Comparison of ENCODE assay signal across 28 cellular contexts in the genomic region with DNA sequence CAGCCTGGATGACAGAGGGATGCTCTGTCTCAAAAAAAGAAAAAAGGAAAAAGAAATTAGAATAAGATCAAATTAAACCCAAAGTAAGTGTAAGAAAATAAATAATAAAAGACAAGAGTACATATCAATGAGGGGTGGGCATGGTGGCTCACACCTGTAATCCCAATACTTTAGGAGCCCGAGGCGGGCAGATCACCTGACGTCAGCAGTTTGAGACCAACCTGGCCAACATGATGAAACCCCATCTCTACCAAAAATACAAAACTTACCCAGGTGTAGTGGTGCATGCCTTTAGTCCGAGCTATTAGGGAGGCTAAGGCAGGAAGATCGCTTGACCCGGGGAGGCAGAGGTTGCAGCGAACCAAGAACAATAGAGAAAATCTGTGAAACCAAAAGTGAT.
"Had no signal": no experiment of that assay in that cellular context is flagged by ENCODE, and none has a peak within 500 bp of the region (broad histone marks: within the 10 kb centered on the region; RNA-seq: fewer than 3 reads in every experiment).

No MANE protein-coding gene starts in this region.

- H3K4me1 ChIP-seq: left lung, lower lobe of right lung, neural progenitor cell, parathyroid adenoma, right atrium auricular region, transverse colon, upper lobe of left lung, vagina had no signal

- H3K27me3 ChIP-seq: left lung, neural progenitor cell, neutrophil, right atrium auricular region, transverse colon, upper lobe of left lung, vagina had no signal

- H3K36me3 ChIP-seq: left lung, lower lobe of right lung, neural progenitor cell, neutrophil, right atrium auricular region, transverse colon, upper lobe of left lung, vagina had no signal

- ATAC-seq: left cardiac atrium; left lung; lower lobe of right lung; natural killer cell; stimulated activated memory B cell treated with anti-CD40 and anti-IgM and Interleukin-4, amounts not matched to agents 10 μg/mL and 1 μg/mL and 100 μg/mL, for 72 hours; stimulated activated naive CD8-positive, alpha-beta T cell treated with anti-CD3 and anti-CD28 coated beads, Interleukin-15, amount 100 ng/mL, for 72 hours had no signal

- H3K4me3 ChIP-seq: left lung, lower lobe of right lung, neural progenitor cell, right atrium auricular region, smooth muscle cell, transverse colon, upper lobe of left lung, vagina had no signal

- FAIRE-seq: keratinocyte had no signal

- H3K4me2 ChIP-seq: neural progenitor cell, smooth muscle cell had no signal

- H3K9me3 ChIP-seq: left lung, lower lobe of right lung, neutrophil, right atrium auricular region, transverse colon, upper lobe of left lung, vagina had no signal

- DNase-seq: hippocampal formation; kidney glomerular epithelial cell; left cardiac atrium; left lung; lower lobe of right lung; mammary epithelial cell; mesenchymal stem cell; naive B cell; natural killer cell; nephron progenitor cell; occipital lobe; stimulated activated CD4-positive, alpha-beta T cell treated with anti-CD3 and anti-CD28 coated beads, Interleukin-1b, Interleukin-23, amount 100 ng/mL, for 48 hours; stimulated activated CD4-positive, alpha-beta T cell treated with anti-CD3 and anti-CD28 coated beads, Interleukin-2, amount 100 ng/mL, for 48 hours; stimulated activated CD4-positive, alpha-beta T cell treated with anti-CD3 and anti-CD28 coated beads, Interleukin-4, amount 100 ng/mL, for 4 hours; stimulated activated CD8-positive, alpha-beta memory T cell treated with anti-CD3 and anti-CD28 coated beads, Interleukin-4, amount 100 ng/mL, for 48 hours; stimulated activated naive CD4-positive, alpha-beta T cell treated with Interleukin-2 at 50 U/mL for 16 hours; stimulated activated naive CD8-positive, alpha-beta T cell treated with anti-CD3 and anti-CD28 coated beads, Interleukin-15, amount 100 ng/mL, for 72 hours; substantia nigra; transverse colon; upper lobe of left lung had no signal

- H3K27ac ChIP-seq: left lung, lower lobe of right lung, neural progenitor cell, neutrophil, parathyroid adenoma, right atrium auricular region, transverse colon, upper lobe of left lung, vagina had no signal

- H3K9ac ChIP-seq: neural progenitor cell, parathyroid adenoma had no signal

- H3K79me2 ChIP-seq: parathyroid adenoma had no signal

- H2AFZ ChIP-seq: neural progenitor cell, parathyroid adenoma had no signal
